Comparison of ENCODE assay signal across 18 cellular contexts in genomic region chr11:108865411-108865810, GRCh38.
DNase-seq lines count a peak whose midpoint lies in the region; ATAC-seq, FAIRE-seq and TF ChIP-seq lines count a peak whose summit lies in the region.
"Had no signal": no experiment of that assay in that cellular context is flagged by ENCODE, and none has a peak within 500 bp of the region (broad histone marks: within the 10 kb centered on the region; RNA-seq: fewer than 3 reads in every experiment).

No MANE protein-coding gene starts in this region.

- no peak for TF ChIP-seq POLR2A in GM12891 (IDR thresholded peaks at IDR 0.05; ENCODE audit: low read depth, low read length)

- no peak for FAIRE-seq in GM12891 (lab: Jason Lieb, UNC)
- FAIRE-seq: G401.6, H1 had no signal

- TF ChIP-seq CTCF in fibroblast of mammary gland (conservative IDR thresholded peaks at IDR 0.05; ENCODE audit: control insufficient read depth, insufficient read depth, low read depth, low read length), result no peak

- peak; percentile 51 for DNase-seq in ELR (ENCODE audit: low read depth)
- DNase-seq in HT1080 (ENCODE audit: low read depth), result peak; percentile 34
- peak; percentile 83 for DNase-seq in amniotic epithelial cell (ENCODE audit: low read depth)
- peak; percentile 31 for DNase-seq in fibroblast of mammary gland (ENCODE audit: low read depth)
- DNase-seq in DMS 273 treated with DMSO at 0.1 percent for 48 hours (lab: John Stamatoyannopoulos, UW), result no peak
- no peak for DNase-seq in GM12891 (ENCODE audit: insufficient read length, low spot score)
- DNase-seq in SKM-1 treated with dmso at 0.1 percent for 144 hours (lab: John Stamatoyannopoulos, UW; ENCODE audit: unreplicated experiment), result no peak
- DNase-seq: 8988T; CD4-positive, alpha-beta memory T cell; DMS79 treated with DMSO at 0.1 percent for 48 hours; EL; H9; Karpas-422; KBM-7 had no signal

- no peak for ATAC-seq in GM18511 (IDR thresholded peaks at IDR 0.05; ENCODE audit: unreplicated experiment)

- no peak overlapping the region for H3K4me3 ChIP-seq in fibroblast of mammary gland (ENCODE audit: control insufficient read depth, low read depth, low read length)
- H3K4me3 ChIP-seq: BLaER1 had no signal

TF ChIP-seq in GM12891, 5 proteins besides CTCF, POLR2A, EP300 and RAD21:
- TF ChIP-seq PAX5 (IDR thresholded peaks at IDR 0.05; ENCODE audit: insufficient read depth, low read length, severe bottlenecking), result no peak
- TF ChIP-seq TAF1 (IDR thresholded peaks at IDR 0.05; ENCODE audit: low read depth, low read length), result no peak
- no peak for TF ChIP-seq SPI1 (IDR thresholded peaks at IDR 0.05; ENCODE audit: low read depth, low read length)
- no peak for TF ChIP-seq POLR2AphosphoS5 (IDR thresholded peaks at IDR 0.05; ENCODE audit: low read depth, low read length)
- TF ChIP-seq POU2F2 (IDR thresholded peaks at IDR 0.05; ENCODE audit: low read depth, low read length), result no peak

Comparison
In these comparisons a context has a peak if more than half of its experiments do, and no peak if none do; other contexts are left out.
1. DNase-seq: peak in ELR (single experiment), HT1080 (single experiment), amniotic epithelial cell (single experiment) and fibroblast of mammary gland (single experiment); none in DMS 273 treated with DMSO at 0.1 percent for 48 hours (single experiment), GM12891 (single experiment) and SKM-1 treated with dmso at 0.1 percent for 144 hours (single experiment).